In genomic region chr1:228101614-228101993, GRCh38 we compare ENCODE assay signal across 8 cellular contexts. TPM values are rescaled to one million over a fixed set of nuclear protein-coding genes. Genes with fewer than 3 reads are reported as not detected.
A peak's percentile ranks its signal among the peaks of the same experiment; 100 is the strongest.
DNase-seq lines count a peak whose midpoint lies in the region; ATAC-seq and TF ChIP-seq lines count a peak whose summit lies in the region.

No MANE protein-coding gene starts in this region.

- ATAC-seq in lower lobe of right lung = no peak
- no peak for ATAC-seq in HG02852 (IDR thresholded peaks at IDR 0.05; ENCODE audit: unreplicated experiment)
- ATAC-seq in HG03571 (IDR thresholded peaks at IDR 0.05; ENCODE audit: unreplicated experiment) = no peak

- peaks cover 27% of the 10 kb centered on the region for H3K36me3 Mint-ChIP-seq in activated naive CD8-positive, alpha-beta T cell treated with anti-CD3 and anti-CD28 coated beads for 36 hours

- peak overlapping the region; percentile 64 for H3K27ac Mint-ChIP-seq in activated naive CD8-positive, alpha-beta T cell treated with anti-CD3 and anti-CD28 coated beads for 36 hours

- peaks cover 6% of the 10 kb centered on the region for H3K4me1 Mint-ChIP-seq in activated naive CD8-positive, alpha-beta T cell treated with anti-CD3 and anti-CD28 coated beads for 36 hours

- H3K9me3 Mint-ChIP-seq in activated naive CD8-positive, alpha-beta T cell treated with anti-CD3 and anti-CD28 coated beads for 36 hours = no peaks in the 10 kb centered on the region

- intact Hi-C loops in lower lobe of right lung (cut with DNase I) = no loop called here

- no peaks in the 10 kb centered on the region for H3K9me3 ChIP-seq in lower lobe of right lung

- peak overlapping the region; percentile 92 for H3K4me3 Mint-ChIP-seq in activated naive CD8-positive, alpha-beta T cell treated with anti-CD3 and anti-CD28 coated beads for 36 hours

- H3K4me3 ChIP-seq in lower lobe of right lung = peak overlapping the region; percentile 90

- H3K36me3 ChIP-seq in lower lobe of right lung = peaks cover 53% of the 10 kb centered on the region

- TF ChIP-seq CTCF in lower lobe of right lung (IDR thresholded peaks at IDR 0.05) = no peak

- peak overlapping the region; percentile 88 for H3K27ac ChIP-seq in lower lobe of right lung

- H3K4me1 ChIP-seq in lower lobe of right lung = peaks cover 25% of the 10 kb centered on the region

- no peaks in the 10 kb centered on the region for H3K27me3 ChIP-seq in lower lobe of right lung (ENCODE audit: low read depth)

- DNase-seq in stimulated activated CD4-positive, alpha-beta T cell treated with anti-CD3 and anti-CD28 coated beads, Interleukin-15, amount 100 ng/mL, for 24 hours = peak; percentile 27
- no peak for DNase-seq in stimulated activated CD4-positive, alpha-beta T cell treated with anti-CD3 and anti-CD28 coated beads, Interleukin-12 subunit alpha, Interleukin-12 subunit beta, amount 100 ng/mL, for 4 hours
- no peak for DNase-seq in activated naive CD8-positive, alpha-beta T cell treated with anti-CD3 and anti-CD28 coated beads for 36 hours
- no peak for DNase-seq in lower lobe of right lung
- no peak for DNase-seq in HCEC 1CT
- no peak for DNase-seq in activated gamma-delta T cell treated with Interleukin-2 at 50 U/mL for 16 hours

- no peaks in the 10 kb centered on the region for H3K27me3 Mint-ChIP-seq in activated naive CD8-positive, alpha-beta T cell treated with anti-CD3 and anti-CD28 coated beads for 36 hours

RNA-seq across cellular contexts. Expression of gene C1orf35, which starts 1.5 kb away (rescaled TPM):
- 10 to 100 TPM; 24.4 to 26.1 TPM for total RNA-seq in activated naive CD8-positive, alpha-beta T cell treated with anti-CD3 and anti-CD28 coated beads for 36 hours
- total RNA-seq in lower lobe of right lung = 12.4 TPM

RNA-seq across cellular contexts. Expression of gene MRPL55, which starts 7.5 kb away (rescaled TPM):
- 10 to 100 TPM; 75.0 to 82.4 TPM for total RNA-seq in activated naive CD8-positive, alpha-beta T cell treated with anti-CD3 and anti-CD28 coated beads for 36 hours
- 43.6 TPM for total RNA-seq in lower lobe of right lung

RNA-seq across cellular contexts. Expression of gene ARF1, which starts 19.1 kb away (rescaled TPM):
- total RNA-seq in activated naive CD8-positive, alpha-beta T cell treated with anti-CD3 and anti-CD28 coated beads for 36 hours = 100 to 1,000 TPM; 342 to 350 TPM
- total RNA-seq in lower lobe of right lung = 368 TPM

RNA-seq across cellular contexts. Expression of gene GUK1, which starts 38.5 kb away (rescaled TPM):
- 100 to 1,000 TPM; 294 to 304 TPM for total RNA-seq in activated naive CD8-positive, alpha-beta T cell treated with anti-CD3 and anti-CD28 coated beads for 36 hours
- 192 TPM for total RNA-seq in lower lobe of right lung

RNA-seq across cellular contexts. Expression of gene GJC2, which starts 48.1 kb away (rescaled TPM):
- 1 to 10 TPM; 1.1 to 1.2 TPM for total RNA-seq in activated naive CD8-positive, alpha-beta T cell treated with anti-CD3 and anti-CD28 coated beads for 36 hours
- total RNA-seq in lower lobe of right lung = 6.0 TPM
